In genomic region chr2:107303964-107304363, GRCh38 we compare ENCODE assay signal across 18 cellular contexts.
DNase-seq lines count a peak whose midpoint lies in the region; ATAC-seq and TF ChIP-seq lines count a peak whose summit lies in the region.
"Had no signal": no experiment of that assay in that cellular context is flagged by ENCODE, and none has a peak within 500 bp of the region (broad histone marks: within the 10 kb centered on the region; RNA-seq: fewer than 3 reads in every experiment).

No MANE protein-coding gene starts in this region.

- no peaks in the 10 kb centered on the region for H3K9me3 ChIP-seq in HAP-1
- H3K9me3 ChIP-seq: ascending aorta had no signal

- H3K4me3 ChIP-seq in kidney epithelial cell (ENCODE audit: low read depth, low read length) (no peak overlapping the region), HAP-1 (no peak overlapping the region)
- H3K4me3 ChIP-seq: coronary artery, heart left ventricle had no signal

- DNase-seq in Caki2 (ENCODE audit: low read depth) = peak; percentile 18
- peak; percentile 47 for DNase-seq in HT1080 (ENCODE audit: low read depth)
- peak; percentile 98 for DNase-seq in SK-MEL-5 (ENCODE audit: low read depth, low spot score)
- peak; percentile 14 for DNase-seq in kidney epithelial cell (ENCODE audit: low read depth)
- DNase-seq in activated T-cell treated with anti-CD3 and anti-CD28 coated beads, Interleukin-2, amount 50 U/mL, for 48 hours = no peak
- no peak for DNase-seq in cortex of kidney (lab: John Stamatoyannopoulos, UW)
- DNase-seq in HAP-1 (ENCODE audit: low spot score in 2 of 2) = no peak
- DNase-seq: activated CD4-positive, alpha-beta T cell treated with anti-CD3 and anti-CD28 coated beads, Interleukin-2, amount 10 ng/mL, durations not matched to agents 24 days and 14 days; activated CD8-positive, alpha-beta memory T cell treated with anti-CD3 and anti-CD28 coated beads, Interleukin-2, amount 50 U/mL, for 48 hours; activated naive CD4-positive, alpha-beta T cell treated with Interleukin-2 at 50 U/mL for 16 hours; heart left ventricle; NCI-H1105 treated with DMSO at 0.1 percent for 48 hours; NK-92 treated with Interleukin-12 subunit alpha and Interleukin-12 subunit beta, amount 100 ng/mL, for 24 hours; SIG-M5; substantia nigra had no signal

- H3K27me3 ChIP-seq in kidney epithelial cell (ENCODE audit: control insufficient read depth, insufficient read depth, low read length) (no peaks in the 10 kb centered on the region), HAP-1 (ENCODE audit: low read depth) (no peaks in the 10 kb centered on the region)
- H3K27me3 ChIP-seq: ascending aorta, heart left ventricle had no signal

- ATAC-seq in GM18520 (IDR thresholded peaks at IDR 0.05; ENCODE audit: unreplicated experiment) = no peak
- ATAC-seq: heart left ventricle had no signal

- H3K36me3 ChIP-seq in kidney epithelial cell (ENCODE audit: control insufficient read depth, insufficient read depth, low read length) (no peaks in the 10 kb centered on the region), HAP-1 (replicated peaks) (no peaks in the 10 kb centered on the region)
- H3K36me3 ChIP-seq: ascending aorta, heart left ventricle had no signal

- H3K4me1 ChIP-seq in HAP-1 = no peaks in the 10 kb centered on the region
- H3K4me1 ChIP-seq: heart left ventricle had no signal

- in situ Hi-C loops in Caki2 (cut with HindIII; ENCODE audit: low pct_unique_long_range_greater_than_20kb, low sequenced_read_pairs) = no loop called here
- in situ Hi-C loops in SK-MEL-5 (cut with HindIII; ENCODE audit: low pct_unique_long_range_greater_than_20kb, low sequenced_read_pairs) = no loop called here
- in situ Hi-C loops in HAP-1 (cut with MboI; ENCODE audit: low sequenced_read_pairs) = no loop called here

- no peak for TF ChIP-seq CTCF in kidney epithelial cell (IDR thresholded peaks at IDR 0.05; ENCODE audit: insufficient read depth, low read length, poor library complexity, severe bottlenecking)

Comparison
In these comparisons a context has a peak if more than half of its experiments do, and no peak if none do; other contexts are left out.
1. DNase-seq: peak in Caki2 (single experiment), HT1080 (single experiment), SK-MEL-5 (single experiment) and kidney epithelial cell (single experiment); none in activated T-cell treated with anti-CD3 and anti-CD28 coated beads, Interleukin-2, amount 50 U/mL, for 48 hours (0 of 2), cortex of kidney (single experiment) and HAP-1 (0 of 2).